ENCODE assay signal across 11 cellular contexts in the genomic region with DNA sequence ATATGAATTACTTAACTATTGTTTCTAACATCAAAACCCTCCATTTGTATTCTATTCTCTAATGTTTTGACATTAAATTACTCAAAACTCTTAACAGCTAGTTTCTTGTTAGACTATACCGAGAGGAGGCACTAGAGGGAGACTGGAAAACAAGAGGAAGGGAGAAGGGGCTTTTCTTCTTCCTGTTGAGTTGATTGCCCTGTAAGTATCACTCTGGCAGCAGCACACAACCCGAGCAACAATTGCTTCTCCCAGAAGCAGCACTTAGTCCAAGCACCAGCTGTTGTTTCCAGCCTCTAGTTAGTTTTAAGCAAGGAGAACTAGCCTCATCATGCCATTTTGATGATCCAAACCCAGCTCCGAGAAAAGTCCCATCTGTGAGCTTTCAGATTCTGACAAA.
A peak's percentile ranks its signal among the peaks of the same experiment; 100 is the strongest.
DNase-seq lines count a peak whose midpoint lies in the region; ATAC-seq, FAIRE-seq and TF ChIP-seq lines count a peak whose summit lies in the region.
"Had no signal": no experiment of that assay in that cellular context is flagged by ENCODE, and none has a peak within 500 bp of the region (broad histone marks: within the 10 kb centered on the region; RNA-seq: fewer than 3 reads in every experiment).

No MANE protein-coding gene starts in this region.

- DNase-seq in Calu3 (no peak), Kasumi-1 (lab: John Stamatoyannopoulos, UW) (peak; percentile 50 to 70), astrocyte (ENCODE audit: low read depth) (no peak), right lobe of liver (no peak), esophagus squamous epithelium (lab: John Stamatoyannopoulos, UW) (no peak), mucosa of gallbladder (ENCODE audit: low spot score) (no peak)
- DNase-seq: gastrocnemius medialis had no signal

- no peak for FAIRE-seq in astrocyte (lab: Jason Lieb, UNC)

- H4K20me1 ChIP-seq in astrocyte (ENCODE audit: insufficient read depth, low read length) = no peaks in the 10 kb centered on the region

- H3K4me1 Mint-ChIP-seq in Calu3 (ENCODE audit: low read depth, unreplicated experiment) = no peaks in the 10 kb centered on the region
- H3K4me1 Mint-ChIP-seq in astrocyte (ENCODE audit: low read depth, unreplicated experiment) = peaks cover 16% of the 10 kb centered on the region

- no peaks in the 10 kb centered on the region for H3K79me2 ChIP-seq in astrocyte (ENCODE audit: insufficient read depth, low read length)

- H3K27ac Mint-ChIP-seq in Calu3 (ENCODE audit: unreplicated experiment) = no peak overlapping the region
- no peak overlapping the region for H3K27ac Mint-ChIP-seq in astrocyte (ENCODE audit: unreplicated experiment)

- H3K36me3 Mint-ChIP-seq in Calu3 (ENCODE audit: insufficient read depth, unreplicated experiment) = no peaks in the 10 kb centered on the region
- no peaks in the 10 kb centered on the region for H3K36me3 Mint-ChIP-seq in astrocyte (ENCODE audit: low read depth, unreplicated experiment)

- H3K27me3 ChIP-seq in astrocyte (ENCODE audit: insufficient read depth, low read length) (no peaks in the 10 kb centered on the region), right lobe of liver (no peaks in the 10 kb centered on the region), esophagus squamous epithelium (no peaks in the 10 kb centered on the region)
- H3K27me3 ChIP-seq: gastrocnemius medialis, neutrophil, SJCRH30 had no signal

- no TSS peak for BruUV-seq in Calu3 (replicated peaks; lab: Mats Ljungman, UMichigan)

- H3K27ac ChIP-seq in astrocyte (ENCODE audit: low read depth, low read length) (no peak overlapping the region), right lobe of liver (no peak overlapping the region), esophagus squamous epithelium (no peak overlapping the region)
- H3K27ac ChIP-seq: gastrocnemius medialis, neutrophil, SJCRH30 had no signal

- H3K4me3 ChIP-seq in astrocyte (ENCODE audit: insufficient read depth, low read depth, low read length) (no peak overlapping the region), right lobe of liver (no peak overlapping the region), esophagus squamous epithelium (no peak overlapping the region)
- H3K4me3 ChIP-seq: gastrocnemius medialis, SJCRH30 had no signal

- WGBS in right lobe of liver (ENCODE audit: insufficient coverage, low coverage, low lambda C conversion rate, missing lambda C conversion rate) = 36% methylated on average over 3 of the region's 3 CpGs
- WGBS in esophagus squamous epithelium, 2 donors = 30 to 41% methylated on average over 3 of the region's 3 CpGs

- TF ChIP-seq POLR2A in right lobe of liver (IDR thresholded peaks at IDR 0.05) = no peak
- no peak for TF ChIP-seq POLR2A in esophagus squamous epithelium (IDR thresholded peaks at IDR 0.05)

- TF ChIP-seq CTCF in Calu3 (IDR thresholded peaks at IDR 0.05; ENCODE audit: unreplicated experiment) (peak; percentile 40), astrocyte (IDR thresholded peaks at IDR 0.05; ENCODE audit: insufficient read depth, low read depth, low read length) (peak; percentile 33), right lobe of liver (IDR thresholded peaks at IDR 0.05) (peak; percentile 18 to 30 (median 24)), esophagus squamous epithelium (IDR thresholded peaks at IDR 0.05) (no peak)

- CTCF ChIA-PET in Calu3 (lab: Charles Lee) = interaction anchor here (1.3 kb wide), 1 partner anchor 613 kb away, joined by 6 read pairs; no protein-coding TSS in a partner anchor

- no peak overlapping the region for H2AFZ ChIP-seq in astrocyte (ENCODE audit: low read depth, low read length)

- ATAC-seq in right lobe of liver (peak in 3 of 4 donors; percentile 32 to 40 (median 33)), GM21390 (IDR thresholded peaks at IDR 0.05; ENCODE audit: unreplicated experiment) (no peak), HG03045 (IDR thresholded peaks at IDR 0.05; ENCODE audit: unreplicated experiment) (no peak)
- ATAC-seq: gastrocnemius medialis had no signal

- intact Hi-C loops in Calu3 (cut with micrococcal nuclease; ENCODE audit: unreplicated experiment) (no loop called here), right lobe of liver (cut with DNase I) (no loop called here), esophagus squamous epithelium (cut with DNase I) (no loop called here)

- H3K9me3 ChIP-seq in astrocyte (ENCODE audit: insufficient read depth, low read depth, low read length) = no peaks in the 10 kb centered on the region
- no peaks in the 10 kb centered on the region for H3K9me3 ChIP-seq in right lobe of liver
- no peaks in the 10 kb centered on the region for H3K9me3 ChIP-seq in esophagus squamous epithelium
- H3K9me3 ChIP-seq: gastrocnemius medialis, neutrophil, SJCRH30 had no signal

- no peak overlapping the region for H3K9ac ChIP-seq in astrocyte (ENCODE audit: low read length)

- H3K4me2 ChIP-seq in astrocyte (ENCODE audit: low read length) = no peak overlapping the region

- H3K4me1 ChIP-seq in astrocyte (ENCODE audit: insufficient read depth, low read length) (peaks cover 11% of the 10 kb centered on the region), right lobe of liver (no peaks in the 10 kb centered on the region), esophagus squamous epithelium (peaks cover 0 to 12% (median 6%) of the 10 kb centered on the region in 3 donors)

- H3K27me3 Mint-ChIP-seq in Calu3 (ENCODE audit: unreplicated experiment) = no peaks in the 10 kb centered on the region
- H3K27me3 Mint-ChIP-seq in astrocyte (ENCODE audit: low read depth, unreplicated experiment) = no peaks in the 10 kb centered on the region

- H3K4me3 Mint-ChIP-seq in Calu3 (ENCODE audit: low read depth, unreplicated experiment) (no peak overlapping the region), astrocyte (ENCODE audit: unreplicated experiment) (no peak overlapping the region)

- H3K9me3 Mint-ChIP-seq in Calu3 (ENCODE audit: low read depth, unreplicated experiment) (peaks cover 3% of the 10 kb centered on the region), astrocyte (ENCODE audit: unreplicated experiment) (peaks cover 3% of the 10 kb centered on the region)

- H3K36me3 ChIP-seq in astrocyte (ENCODE audit: insufficient read depth, low read length) = no peaks in the 10 kb centered on the region
- H3K36me3 ChIP-seq in right lobe of liver = no peaks in the 10 kb centered on the region
- no peaks in the 10 kb centered on the region for H3K36me3 ChIP-seq in esophagus squamous epithelium
- H3K36me3 ChIP-seq: gastrocnemius medialis, neutrophil, SJCRH30 had no signal

Comparison
In these comparisons a context has a peak if more than half of its experiments do, and no peak if none do; other contexts are left out.
1. DNase-seq: peak in Kasumi-1 (2 of 2); none in Calu3 (single experiment), astrocyte (single experiment), right lobe of liver (0 of 3), esophagus squamous epithelium (single experiment) and mucosa of gallbladder (single experiment).
2. CTCF ChIP-seq: peak in Calu3 (single experiment), astrocyte (single experiment) and right lobe of liver (4 of 4); none in esophagus squamous epithelium (0 of 6).
3. ATAC-seq: peak in right lobe of liver (3 of 4); none in GM21390 (single experiment) and HG03045 (single experiment).